21 cellular contexts compared by ENCODE assay signal in genomic region chr2:197487385-197487784, GRCh38.
"Had no signal": no experiment of that assay in that cellular context is flagged by ENCODE, and none has a peak within 500 bp of the region (broad histone marks: within the 10 kb centered on the region; RNA-seq: fewer than 3 reads in every experiment).

No MANE protein-coding gene starts in this region.

- H3K27ac ChIP-seq: epithelial cell of prostate, thyroid gland, upper lobe of right lung had no signal

- H3K27me3 Mint-ChIP-seq: activated B cell treated with CpG ODN at 0.5 μM for 24 hours; activated naive CD8-positive, alpha-beta T cell treated with anti-CD3 and anti-CD28 coated beads, Interleukin-2, amount 10 ng/mL, durations not matched to agents 7 days and 5 days; naive B cell had no signal

- H3K4me3 Mint-ChIP-seq: activated B cell treated with CpG ODN at 0.5 μM for 24 hours; activated naive CD8-positive, alpha-beta T cell treated with anti-CD3 and anti-CD28 coated beads, Interleukin-2, amount 10 ng/mL, durations not matched to agents 7 days and 5 days; activated T-helper 1 cell treated with anti-CD3 and anti-CD28 coated beads, Interleukin-12 subunit alpha, Interleukin-12 subunit beta, Interleukin-2, Interleukin-4 antibody, amounts not matched to agents 30 ng/mL and 10 ng/mL and 1 ng/mL, durations not matched to agents 14 hours and 24 hours and 36 hours; immature natural killer cell; naive B cell; T-helper 1 cell treated with Interleukin-12 subunit alpha and Interleukin-12 subunit beta and Interleukin-4 antibody, amounts not matched to agents 30 μg/mL and 1 μg/mL, for 36 hours had no signal

- DNase-seq: activated B cell treated with CpG ODN at 0.5 μM for 24 hours; activated CD4-positive, alpha-beta T cell treated with anti-CD3 and anti-CD28 coated beads for 4 hours; activated CD8-positive, alpha-beta memory T cell treated with anti-CD3 and anti-CD28 coated beads, Interleukin-2, amount 50 U/mL, for 48 hours; activated gamma-delta T cell treated with Interleukin-2 at 50 U/mL for 16 hours; activated naive CD8-positive, alpha-beta T cell treated with anti-CD3 and anti-CD28 coated beads, Interleukin-2, amount 10 ng/mL, durations not matched to agents 7 days and 5 days; amygdala; immature natural killer cell; mesenchymal stem cell; naive B cell; occipital lobe; posterior cingulate gyrus; SHP77; stimulated activated CD4-positive, alpha-beta T cell treated with anti-CD3 and anti-CD28 coated beads, Interleukin-4, amount 100 ng/mL, for 1 hour; stimulated activated naive CD4-positive, alpha-beta T cell treated with Interleukin-2 at 50 U/mL for 16 hours; substantia nigra; T1000; thyroid gland; upper lobe of right lung had no signal

- H3K4me1 Mint-ChIP-seq: activated B cell treated with CpG ODN at 0.5 μM for 24 hours, immature natural killer cell, naive B cell had no signal

- H3K27ac Mint-ChIP-seq: activated B cell treated with CpG ODN at 0.5 μM for 24 hours; activated naive CD8-positive, alpha-beta T cell treated with anti-CD3 and anti-CD28 coated beads, Interleukin-2, amount 10 ng/mL, durations not matched to agents 7 days and 5 days; activated T-helper 1 cell treated with anti-CD3 and anti-CD28 coated beads, Interleukin-12 subunit alpha, Interleukin-12 subunit beta, Interleukin-2, Interleukin-4 antibody, amounts not matched to agents 30 ng/mL and 10 ng/mL and 1 ng/mL, durations not matched to agents 14 hours and 24 hours and 36 hours; T-helper 1 cell treated with Interleukin-12 subunit alpha and Interleukin-12 subunit beta and Interleukin-4 antibody, amounts not matched to agents 30 μg/mL and 1 μg/mL, for 36 hours had no signal

- H3K27me3 ChIP-seq: thyroid gland, upper lobe of right lung had no signal

- ATAC-seq: upper lobe of right lung had no signal

- H3K4me1 ChIP-seq: thyroid gland, upper lobe of right lung had no signal

- H3K4me3 ChIP-seq: thyroid gland, upper lobe of right lung had no signal

- H3K9me3 ChIP-seq: thyroid gland had no signal
